Comparison of ENCODE assay signal across 29 cellular contexts in the genomic region with DNA sequence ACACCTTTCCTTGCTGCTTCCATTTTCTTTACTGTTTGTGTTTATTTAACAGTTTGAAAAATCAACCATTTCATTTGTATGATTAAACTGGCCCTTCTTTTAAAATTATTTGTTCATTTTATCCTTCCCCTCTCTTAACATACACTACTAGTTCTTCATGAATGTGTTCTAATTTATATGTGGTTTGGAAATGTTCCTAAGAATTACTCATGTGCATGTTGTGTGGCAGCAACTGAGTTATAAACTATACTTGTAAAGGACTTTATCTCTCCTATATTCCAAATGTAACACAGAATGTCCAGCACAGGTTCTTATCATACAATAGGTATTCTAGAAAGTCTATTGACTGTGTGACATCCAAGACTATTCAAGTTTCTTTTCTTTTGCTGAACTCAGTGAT.
DNase-seq lines count a peak whose midpoint lies in the region; ATAC-seq, FAIRE-seq and TF ChIP-seq lines count a peak whose summit lies in the region.
"Had no signal": no experiment of that assay in that cellular context is flagged by ENCODE, and none has a peak within 500 bp of the region (broad histone marks: within the 10 kb centered on the region; RNA-seq: fewer than 3 reads in every experiment).

No MANE protein-coding gene starts in this region.

- no peak overlapping the region for H2BK20ac ChIP-seq in IMR-90 (ENCODE audit: low read depth, low read length)

- BruUV-seq in IMR-90 (replicated peaks; lab: Mats Ljungman, UMichigan): no TSS peak

- no peaks in the 10 kb centered on the region for H3K9me3 Mint-ChIP-seq in astrocyte (ENCODE audit: unreplicated experiment)
- H3K9me3 Mint-ChIP-seq: CD8-positive, alpha-beta T cell; mesothelial cell of epicardium had no signal

- dilution Hi-C loops in IMR-90 (cut with HindIII; ENCODE audit: low sequenced_read_pairs, unreplicated experiment): no loop called here

- no peak for TF ChIP-seq EP300 in esophagus muscularis mucosa (IDR thresholded peaks at IDR 0.05)

- in situ Hi-C loops in IMR-90 (cut with MboI; ENCODE audit: low sequenced_read_pairs): no loop called here

- H3K14ac ChIP-seq in IMR-90 (replicated peaks; ENCODE audit: low read depth, low read length): no peak overlapping the region

- no peak overlapping the region for H3K4me3 Mint-ChIP-seq in astrocyte (ENCODE audit: unreplicated experiment)
- H3K4me3 Mint-ChIP-seq: activated CD4-positive, alpha-beta T cell treated with anti-CD3 and anti-CD28 coated beads for 36 hours; activated naive CD8-positive, alpha-beta T cell treated with anti-CD3 and anti-CD28 coated beads, Interleukin-2, amount 50 U/mL, for 24 hours; CD8-positive, alpha-beta T cell; effector memory CD8-positive, alpha-beta T cell; mesothelial cell of epicardium; naive thymus-derived CD4-positive, alpha-beta T cell had no signal

- H4K20me1 ChIP-seq in IMR-90 (ENCODE audit: insufficient read depth, low read length): no peaks in the 10 kb centered on the region
- no peaks in the 10 kb centered on the region for H4K20me1 ChIP-seq in astrocyte (ENCODE audit: insufficient read depth, low read length)

- H3K4ac ChIP-seq in IMR-90 (ENCODE audit: low read depth, low read length): no peak overlapping the region

- no peaks in the 10 kb centered on the region for H3K4me1 ChIP-seq in IMR-90 (ENCODE audit: control insufficient read depth, insufficient read depth, low read length)
- no peaks in the 10 kb centered on the region for H3K4me1 ChIP-seq in astrocyte (ENCODE audit: insufficient read depth, low read length)
- H3K4me1 ChIP-seq in esophagus muscularis mucosa: peaks cover 0 to 7% (median 0%) of the 10 kb centered on the region in 4 donors
- H3K4me1 ChIP-seq: colonic mucosa, uterus had no signal

- H2AK5ac ChIP-seq in IMR-90 (ENCODE audit: low read depth, low read length): no peak overlapping the region

- intact Hi-C loops in IMR-90 (cut with micrococcal nuclease): loop anchor here (5.0 kb wide), 1 partner anchor 51 kb away; no protein-coding TSS in a partner anchor
- intact Hi-C loops in esophagus muscularis mucosa (cut with DNase I): no loop called here

- POLR2A ChIA-PET in IMR-90 (lab: Charles Lee; ENCODE audit: unreplicated experiment): no interaction called here

- H2BK120ac ChIP-seq in IMR-90 (ENCODE audit: low read depth, low read length): no peak overlapping the region

- H3K36me3 ChIP-seq in IMR-90 (ENCODE audit: control insufficient read depth, insufficient read depth, low read length) (no peaks in the 10 kb centered on the region), astrocyte (ENCODE audit: insufficient read depth, low read length) (no peaks in the 10 kb centered on the region), esophagus muscularis mucosa (no peaks in the 10 kb centered on the region)
- H3K36me3 ChIP-seq: colonic mucosa, thoracic aorta, uterus had no signal

- H3K9ac ChIP-seq in IMR-90 (ENCODE audit: low read depth, low read length): no peak overlapping the region
- no peak overlapping the region for H3K9ac ChIP-seq in astrocyte (ENCODE audit: low read length)

- no peak overlapping the region for H4K8ac ChIP-seq in IMR-90 (ENCODE audit: low read depth in 2 of 2, low read length in 2 of 2)

- H3K27me3 ChIP-seq in IMR-90 (ENCODE audit: control insufficient read depth, insufficient read depth, low read length): no peaks in the 10 kb centered on the region; the same call in 1 of the 2 replicates
- H3K27me3 ChIP-seq in astrocyte (ENCODE audit: insufficient read depth, low read length): no peaks in the 10 kb centered on the region
- no peaks in the 10 kb centered on the region for H3K27me3 ChIP-seq in esophagus muscularis mucosa
- H3K27me3 ChIP-seq: colonic mucosa, uterus had no signal

- H3K36me3 Mint-ChIP-seq in astrocyte (ENCODE audit: low read depth, unreplicated experiment): no peaks in the 10 kb centered on the region
- H3K36me3 Mint-ChIP-seq: CD8-positive, alpha-beta T cell; mesothelial cell of epicardium; naive thymus-derived CD4-positive, alpha-beta T cell had no signal

- no peak overlapping the region for H3K27ac Mint-ChIP-seq in astrocyte (ENCODE audit: unreplicated experiment)
- H3K27ac Mint-ChIP-seq: activated CD4-positive, alpha-beta T cell treated with anti-CD3 and anti-CD28 coated beads for 36 hours; activated naive CD8-positive, alpha-beta T cell treated with anti-CD3 and anti-CD28 coated beads, Interleukin-2, amount 50 U/mL, for 24 hours; CD8-positive, alpha-beta T cell; effector memory CD8-positive, alpha-beta T cell; mesothelial cell of epicardium; naive thymus-derived CD4-positive, alpha-beta T cell had no signal

- ATAC-seq in IMR-90 (ENCODE audit: low read depth) (peak; percentile 48), GM21786 (IDR thresholded peaks at IDR 0.05; ENCODE audit: unreplicated experiment) (no peak)
- ATAC-seq: activated CD4-positive, alpha-beta T cell treated with anti-CD3 and anti-CD28 coated beads for 36 hours; activated naive CD8-positive, alpha-beta T cell treated with anti-CD3 and anti-CD28 coated beads, Interleukin-2, amount 50 U/mL, for 24 hours; CD8-positive, alpha-beta T cell; effector memory CD8-positive, alpha-beta T cell; left ventricle myocardium superior; naive thymus-derived CD4-positive, alpha-beta T cell; psoas muscle had no signal

- no peaks in the 10 kb centered on the region for H3K79me1 ChIP-seq in IMR-90 (ENCODE audit: low read depth in 1 of 2, low read length in 2 of 2)

- H3K9me1 ChIP-seq in IMR-90 (ENCODE audit: insufficient read depth, low read length): no peaks in the 10 kb centered on the region

- no peak for FAIRE-seq in astrocyte (lab: Jason Lieb, UNC)

- H3K9me3 ChIP-seq in IMR-90 (ENCODE audit: control insufficient read depth, insufficient read depth, low read length) (no peaks in the 10 kb centered on the region), astrocyte (ENCODE audit: insufficient read depth, low read depth, low read length) (no peaks in the 10 kb centered on the region), esophagus muscularis mucosa (no peaks in the 10 kb centered on the region)
- H3K9me3 ChIP-seq: colonic mucosa, psoas muscle, thoracic aorta, uterus had no signal

- H4K91ac ChIP-seq in IMR-90 (ENCODE audit: insufficient read depth, low read depth, low read length): no peak overlapping the region

- no peak overlapping the region for H3K23ac ChIP-seq in IMR-90 (ENCODE audit: low read depth, low read length)

- no peak overlapping the region for H2BK15ac ChIP-seq in IMR-90 (ENCODE audit: low read depth, low read length)

- no peak for TF ChIP-seq CTCF in IMR-90 (conservative IDR thresholded peaks at IDR 0.05; ENCODE audit: low read depth, low read length)
- no peak for TF ChIP-seq CTCF in astrocyte (IDR thresholded peaks at IDR 0.05; ENCODE audit: insufficient read depth, low read depth, low read length)
- TF ChIP-seq CTCF in fibroblast of mammary gland (conservative IDR thresholded peaks at IDR 0.05; ENCODE audit: control insufficient read depth, insufficient read depth, low read depth, low read length): no peak
- no peak for TF ChIP-seq CTCF in esophagus muscularis mucosa (IDR thresholded peaks at IDR 0.05)

- no peaks in the 10 kb centered on the region for H3K27me3 Mint-ChIP-seq in astrocyte (ENCODE audit: low read depth, unreplicated experiment)
- H3K27me3 Mint-ChIP-seq: effector memory CD8-positive, alpha-beta T cell; naive thymus-derived CD4-positive, alpha-beta T cell had no signal

- no peaks in the 10 kb centered on the region for H3K79me2 ChIP-seq in astrocyte (ENCODE audit: insufficient read depth, low read length)

- H3K27ac ChIP-seq in IMR-90 (ENCODE audit: insufficient read depth, low read length) (no peak overlapping the region), astrocyte (ENCODE audit: low read depth, low read length) (no peak overlapping the region), esophagus muscularis mucosa (replicated peaks in 1 of 4) (no peak overlapping the region)
- H3K27ac ChIP-seq: colonic mucosa, psoas muscle, SK-N-MC, thoracic aorta, uterus had no signal

- H2BK5ac ChIP-seq in IMR-90 (ENCODE audit: low read depth, low read length, poor library complexity, severe bottlenecking): no peak overlapping the region

- H3K4me1 Mint-ChIP-seq in astrocyte (ENCODE audit: low read depth, unreplicated experiment): peaks cover 3% of the 10 kb centered on the region
- H3K4me1 Mint-ChIP-seq: activated CD4-positive, alpha-beta T cell treated with anti-CD3 and anti-CD28 coated beads for 36 hours; activated naive CD8-positive, alpha-beta T cell treated with anti-CD3 and anti-CD28 coated beads, Interleukin-2, amount 50 U/mL, for 24 hours; naive thymus-derived CD4-positive, alpha-beta T cell had no signal

- H3K4me3 ChIP-seq in IMR-90 (ENCODE audit: insufficient read depth, low read depth, low read length) (no peak overlapping the region), astrocyte (ENCODE audit: insufficient read depth, low read depth, low read length) (no peak overlapping the region), fibroblast of mammary gland (ENCODE audit: control insufficient read depth, low read depth, low read length) (no peak overlapping the region), esophagus muscularis mucosa (no peak overlapping the region)
- H3K4me3 ChIP-seq: colonic mucosa, psoas muscle, SK-N-MC, thoracic aorta, uterus had no signal

- CTCF ChIA-PET in IMR-90 (lab: Yijun Ruan, JAX): no interaction called here

- no peak overlapping the region for H2AFZ ChIP-seq in IMR-90 (replicated peaks; ENCODE audit: low read length, poor library complexity)
- H2AFZ ChIP-seq in astrocyte (ENCODE audit: low read depth, low read length): no peak overlapping the region

- H3K4me2 ChIP-seq in IMR-90 (ENCODE audit: low read depth, low read length) (no peak overlapping the region), astrocyte (ENCODE audit: low read length) (no peak overlapping the region)

- H2AK9ac ChIP-seq in IMR-90 (replicated peaks; ENCODE audit: low read depth, low read length, poor library complexity): no peak overlapping the region

- DNase-seq in IMR-90: peak; percentile 66
- DNase-seq in astrocyte (ENCODE audit: low read depth): peak; percentile 73
- DNase-seq in fibroblast of mammary gland (ENCODE audit: low read depth): peak; percentile 71
- peak; percentile 25 for DNase-seq in stromal cell of bone marrow (ENCODE audit: low read depth)
- DNase-seq in activated T-cell treated with anti-CD3 and anti-CD28 coated beads, Interleukin-2, amount 50 U/mL, for 1 hour: no peak
- no peak for DNase-seq in esophagus muscularis mucosa (ENCODE audit: extremely low spot score)
- DNase-seq: activated CD4-positive, alpha-beta T cell treated with anti-CD3 and anti-CD28 coated beads for 36 hours; activated naive CD8-positive, alpha-beta T cell treated with anti-CD3 and anti-CD28 coated beads, Interleukin-2, amount 50 U/mL, for 24 hours; activated T-cell treated with anti-CD3 and anti-CD28 coated beads, Interleukin-2, amount 50 U/mL, for 48 hours; AML-193; CD8-positive, alpha-beta T cell; colonic mucosa; DMS 273 treated with DMSO at 0.1 percent for 48 hours; effector memory CD8-positive, alpha-beta T cell; H7; islet precursor cell; KG1; left ventricle myocardium superior; naive thymus-derived CD4-positive, alpha-beta T cell; NCI-H1436 treated with DMSO at 0.1 percent for 48 hours; NCI-H446 treated with DMSO at 0.1 percent for 48 hours; NCI-H82; psoas muscle; stimulated activated naive CD4-positive, alpha-beta T cell treated with Interleukin-2 at 50 U/mL for 16 hours; uterus had no signal

- TF ChIP-seq POLR2A in IMR-90 (IDR thresholded peaks at IDR 0.05; ENCODE audit: low read depth, low read length) (no peak), esophagus muscularis mucosa (IDR thresholded peaks at IDR 0.05; ENCODE audit: low read depth) (no peak)

- no peak overlapping the region for H3K18ac ChIP-seq in IMR-90 (ENCODE audit: low read depth, low read length)

- H3K56ac ChIP-seq in IMR-90 (ENCODE audit: extremely low read depth, insufficient read depth, low read length): no peak overlapping the region

- TF ChIP-seq RAD21 in IMR-90 (IDR thresholded peaks at IDR 0.05; ENCODE audit: low read length): no peak

- H4K5ac ChIP-seq in IMR-90 (ENCODE audit: low read depth, low read length): no peak overlapping the region

Comparison
In these comparisons a context has a peak if more than half of its experiments do, and no peak if none do; other contexts are left out.
1. DNase-seq: peak in IMR-90 (single experiment), astrocyte (single experiment), fibroblast of mammary gland (single experiment) and stromal cell of bone marrow (single experiment); none in activated T-cell treated with anti-CD3 and anti-CD28 coated beads, Interleukin-2, amount 50 U/mL, for 1 hour (single experiment) and esophagus muscularis mucosa (single experiment).